In the genomic region with DNA sequence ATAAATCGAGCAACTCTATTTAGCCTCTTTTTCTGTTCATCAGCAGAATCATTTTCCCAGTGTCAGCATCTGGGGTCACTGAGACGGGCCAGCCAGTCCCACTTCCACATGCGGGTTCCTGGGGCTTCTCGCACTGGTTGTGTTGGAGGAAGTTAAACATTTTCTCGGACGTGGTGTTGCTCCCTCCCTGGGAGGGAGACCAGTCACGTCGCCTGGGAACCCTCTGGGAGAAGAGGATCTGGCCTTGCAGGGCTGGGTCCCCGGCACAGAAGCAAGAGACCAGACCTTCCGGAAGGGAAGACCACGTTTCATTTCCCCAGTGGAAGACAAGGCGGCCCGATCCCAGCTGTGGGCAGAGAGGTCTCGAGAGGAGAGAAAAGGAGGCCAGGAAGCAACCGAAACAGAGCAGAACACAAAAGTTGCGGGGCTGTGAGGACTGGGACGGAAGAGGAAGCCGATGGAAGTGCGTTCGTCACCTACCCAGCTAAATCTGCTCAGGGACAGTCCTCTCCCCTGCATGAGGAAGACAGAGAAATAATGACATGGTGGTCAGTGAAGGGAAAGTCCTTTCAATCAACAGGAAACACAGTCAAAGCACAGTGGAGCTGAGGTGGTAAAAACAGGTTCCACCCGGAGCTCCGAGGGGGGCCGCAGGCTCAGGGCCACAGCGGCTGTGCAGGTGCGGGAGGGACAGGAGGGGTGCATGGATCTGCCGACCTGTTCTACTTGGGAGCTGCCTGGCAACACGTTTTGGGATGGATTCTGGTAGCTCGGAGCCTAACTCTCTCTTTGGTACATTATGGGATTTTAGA, we compare ENCODE assay signal across 12 cellular contexts.
A peak's percentile ranks its signal among the peaks of the same experiment; 100 is the strongest.
DNase-seq lines count a peak whose midpoint lies in the region; ATAC-seq and TF ChIP-seq lines count a peak whose summit lies in the region.
"Had no signal": no experiment of that assay in that cellular context is flagged by ENCODE, and none has a peak within 500 bp of the region (broad histone marks: within the 10 kb centered on the region; RNA-seq: fewer than 3 reads in every experiment).

No MANE protein-coding gene starts in this region.

- DNase-seq in Peyer's patch (peak in 1 of 3 donors; percentile 18), endodermal cell (peak; percentile 48), lung (ENCODE audit: low spot score) (no peak), suprapubic skin (ENCODE audit: low spot score in 2 of 2) (no peak), Caco-2 (no peak)
- DNase-seq: activated CD4-positive, alpha-beta T cell treated with anti-CD3 and anti-CD28 coated beads for 1 hour; CD4-positive, alpha-beta T cell; NCI-H1105; NCI-H226; stimulated activated CD4-positive, alpha-beta T cell treated with anti-CD3 and anti-CD28 coated beads, Interleukin-2, amount 100 ng/mL, for 48 hours had no signal

- H3K4me1 ChIP-seq in Peyer's patch = peaks cover 0 to 2% (median under 1%) of the 10 kb centered on the region in 4 donors
- peaks cover 3% of the 10 kb centered on the region for H3K4me1 ChIP-seq in endodermal cell (ENCODE audit: control insufficient read depth, insufficient read depth, low read length)
- H3K4me1 ChIP-seq in lung (ENCODE audit: control insufficient read depth in 2 of 2, insufficient read depth in 2 of 2, low read length in 2 of 2) = no peaks in the 10 kb centered on the region
- no peaks in the 10 kb centered on the region for H3K4me1 ChIP-seq in suprapubic skin
- no peaks in the 10 kb centered on the region for H3K4me1 ChIP-seq in Caco-2

- TF ChIP-seq EP300 in suprapubic skin (IDR thresholded peaks at IDR 0.05) = no peak

- POLR2A ChIA-PET in Caco-2 (lab: Charles Lee) = no interaction called here

- peaks cover 15% of the 10 kb centered on the region for H3K4me1 Mint-ChIP-seq in endodermal cell
- peaks cover 12% of the 10 kb centered on the region for H3K4me1 Mint-ChIP-seq in Caco-2 (ENCODE audit: low read depth, unreplicated experiment)

- TF ChIP-seq POLR2A in Peyer's patch (IDR thresholded peaks at IDR 0.05) (no peak), suprapubic skin (IDR thresholded peaks at IDR 0.05) (peak in 1 of 2 donors; percentile 7)

- H3K9me3 ChIP-seq in Peyer's patch (no peaks in the 10 kb centered on the region), endodermal cell (ENCODE audit: control insufficient read depth, low read length) (no peaks in the 10 kb centered on the region), lung (ENCODE audit: control insufficient read depth in 2 of 2, insufficient read depth in 1 of 2, low read length in 1 of 2) (no peaks in the 10 kb centered on the region), suprapubic skin (no peaks in the 10 kb centered on the region), Caco-2 (no peaks in the 10 kb centered on the region)

- ATAC-seq in lung (ENCODE audit: insufficient read depth, low FRiP score) (peak; percentile 30), GM19455 (IDR thresholded peaks at IDR 0.05; ENCODE audit: unreplicated experiment) (no peak), HG02870 (IDR thresholded peaks at IDR 0.05; ENCODE audit: unreplicated experiment) (no peak)

- CTCF ChIA-PET in Caco-2 (lab: Charles Lee) = no interaction called here

- H3K36me3 ChIP-seq in Peyer's patch (no peaks in the 10 kb centered on the region), endodermal cell (ENCODE audit: control insufficient read depth, insufficient read depth, low read length) (no peaks in the 10 kb centered on the region), lung (ENCODE audit: control insufficient read depth in 2 of 2, insufficient read depth in 2 of 2, low read length in 2 of 2) (no peaks in the 10 kb centered on the region), suprapubic skin (no peaks in the 10 kb centered on the region), Caco-2 (ENCODE audit: control insufficient read depth, insufficient read depth, low read length) (no peaks in the 10 kb centered on the region)

- H3K4me3 ChIP-seq in Peyer's patch (peak overlapping the region in 1 of 4 donors; percentile 1), endodermal cell (ENCODE audit: low read length) (no peak overlapping the region), lung (no peak overlapping the region), suprapubic skin (peak overlapping the region; percentile 4), Caco-2 (ENCODE audit: low read depth, low read length) (no peak overlapping the region)

- 92 to 95% methylated on average over 15 to 28 of the region's 28 CpGs for WGBS in endodermal cell (ENCODE audit: insufficient coverage in 1 of 2, insufficient read length in 1 of 2), 2 experiments
- 65 to 67% methylated on average over 28 of the region's 28 CpGs for WGBS in lung, 2 donors
- WGBS in suprapubic skin = 77% methylated on average over 28 of the region's 28 CpGs

- H3K4me3 Mint-ChIP-seq in endodermal cell = no peak overlapping the region
- H3K4me3 Mint-ChIP-seq in Caco-2 (ENCODE audit: unreplicated experiment) = no peak overlapping the region
- H3K4me3 Mint-ChIP-seq: CD4-positive, alpha-beta T cell had no signal

- H3K27ac ChIP-seq in Peyer's patch (peak overlapping the region in 3 of 4 donors; percentile 14 to 22 (median 20)), endodermal cell (ENCODE audit: low read depth, low read length) (no peak overlapping the region), lung (ENCODE audit: low read depth in 1 of 2, low read length in 1 of 2) (no peak overlapping the region), suprapubic skin (peak overlapping the region; percentile 10)

- H3K9me3 Mint-ChIP-seq in endodermal cell (no peaks in the 10 kb centered on the region), Caco-2 (ENCODE audit: unreplicated experiment) (no peaks in the 10 kb centered on the region)
- H3K9me3 Mint-ChIP-seq: CD4-positive, alpha-beta T cell had no signal

- no TSS peak for BruUV-seq in Caco-2 (replicated peaks; lab: Mats Ljungman, UMichigan)

- H3K27ac Mint-ChIP-seq in endodermal cell (no peak overlapping the region), Caco-2 (ENCODE audit: unreplicated experiment) (no peak overlapping the region)
- H3K27ac Mint-ChIP-seq: CD4-positive, alpha-beta T cell had no signal

- H3K9ac ChIP-seq in endodermal cell (ENCODE audit: extremely low read depth, low read length, poor library complexity, severe bottlenecking) = no peak overlapping the region

- TF ChIP-seq CTCF in Peyer's patch (IDR thresholded peaks at IDR 0.05) (no peak), endodermal cell (conservative IDR thresholded peaks at IDR 0.05) (no peak), lung (IDR thresholded peaks at IDR 0.05; ENCODE audit: control extremely low read depth, extremely low read depth) (no peak), suprapubic skin (IDR thresholded peaks at IDR 0.05) (no peak), Caco-2 (IDR thresholded peaks at IDR 0.05; ENCODE audit: insufficient read depth in 1 of 2, low read depth in 1 of 2, low read length in 1 of 2, severe bottlenecking in 1 of 2, unreplicated experiment in 1 of 2) (no peak)

- intact Hi-C loops in Caco-2 (cut with micrococcal nuclease; ENCODE audit: unreplicated experiment) = no loop called here

- H3K36me3 Mint-ChIP-seq in endodermal cell (ENCODE audit: low read depth) (no peaks in the 10 kb centered on the region), Caco-2 (ENCODE audit: insufficient read depth, unreplicated experiment) (peaks cover 5% of the 10 kb centered on the region)

- no peaks in the 10 kb centered on the region for H3K27me3 ChIP-seq in Peyer's patch
- no peaks in the 10 kb centered on the region for H3K27me3 ChIP-seq in endodermal cell (ENCODE audit: control insufficient read depth, insufficient read depth, low read length, poor library complexity, severe bottlenecking)
- H3K27me3 ChIP-seq in lung (ENCODE audit: control insufficient read depth, insufficient read depth) = no peaks in the 10 kb centered on the region
- no peaks in the 10 kb centered on the region for H3K27me3 ChIP-seq in suprapubic skin
- no peaks in the 10 kb centered on the region for H3K27me3 ChIP-seq in Caco-2 (replicated peaks; ENCODE audit: control insufficient read depth, insufficient read depth, low read length)

- no peaks in the 10 kb centered on the region for H3K27me3 Mint-ChIP-seq in endodermal cell (ENCODE audit: insufficient read depth)
- H3K27me3 Mint-ChIP-seq in Caco-2 (ENCODE audit: insufficient read depth, unreplicated experiment) = no peaks in the 10 kb centered on the region
- H3K27me3 Mint-ChIP-seq: CD4-positive, alpha-beta T cell had no signal

Comparison
In these comparisons a context has a peak if more than half of its experiments do, and no peak if none do; other contexts are left out.
1. H3K27ac ChIP-seq: peak in Peyer's patch (3 of 4) and suprapubic skin (single experiment); none in endodermal cell (single experiment) and lung (0 of 2).